Comparison of ENCODE assay signal across 8 cellular contexts in genomic region chr9:112333639-112334318, GRCh38. TPM values are rescaled to one million over a fixed set of nuclear protein-coding genes. Genes with fewer than 3 reads are reported as not detected.
DNase-seq lines count a peak whose midpoint lies in the region; ATAC-seq and TF ChIP-seq lines count a peak whose summit lies in the region.

No MANE protein-coding gene starts in this region.

- H3K4me1 ChIP-seq in mammary epithelial cell (ENCODE audit: insufficient read depth, low read length) = peaks cover 17% of the 10 kb centered on the region
- peaks cover 19 to 53% (median 42%) of the 10 kb centered on the region in 6 donors for H3K4me1 ChIP-seq in spleen

- no peaks in the 10 kb centered on the region for H4K20me1 ChIP-seq in mammary epithelial cell (ENCODE audit: insufficient read depth, low read length)

- CTCF ChIA-PET in mammary epithelial cell (lab: Charles Lee; ENCODE audit: low non-redundant PET) = interaction anchor here (0.6 to 1.0 kb wide), 4 partner anchors 131 to 221 kb away, joined by 3 to 33 read pairs (median 8); no protein-coding TSS in a partner anchor

- H3K79me2 ChIP-seq in mammary epithelial cell (ENCODE audit: insufficient read depth, low read length) = peaks cover 44% of the 10 kb centered on the region

- ATAC-seq in GM18907 (IDR thresholded peaks at IDR 0.05; ENCODE audit: unreplicated experiment) = peak; percentile 80
- peak; percentile 67 for ATAC-seq in HG03139 (IDR thresholded peaks at IDR 0.05; ENCODE audit: unreplicated experiment)

- H2AFZ ChIP-seq in mammary epithelial cell (ENCODE audit: low read depth, low read length) = peak overlapping the region; percentile 92

- H3K36me3 ChIP-seq in mammary epithelial cell (ENCODE audit: insufficient read depth, low read length) (peaks cover 1% of the 10 kb centered on the region), spleen (no peaks in the 10 kb centered on the region)

- H3K9me3 ChIP-seq in mammary epithelial cell (replicated peaks; ENCODE audit: insufficient read depth, low read length) = no peaks in the 10 kb centered on the region
- no peaks in the 10 kb centered on the region for H3K9me3 ChIP-seq in spleen

- DNase-seq in AG09309 (ENCODE audit: low read depth) (peak; percentile 80), NCI-H2227 (lab: John Stamatoyannopoulos, UW; ENCODE audit: unreplicated experiment) (peak; percentile 96), mammary epithelial cell (peak; percentile 94), inferior parietal cortex (ENCODE audit: extremely low spot score) (peak; percentile 91), spleen (peak; percentile 99)

- peak overlapping the region; percentile 93 for H3K27ac ChIP-seq in mammary epithelial cell (ENCODE audit: insufficient read depth, low read depth, low read length)
- H3K27ac ChIP-seq in spleen = peak overlapping the region; percentile 99 to 100 (median 100)

- peak overlapping the region; percentile 92 for H3K9ac ChIP-seq in mammary epithelial cell (ENCODE audit: insufficient read depth, low read length)

- H3K4me2 ChIP-seq in mammary epithelial cell (ENCODE audit: insufficient read depth, low read depth, low read length) = peak overlapping the region; percentile 91

- in situ Hi-C loops in mammary epithelial cell (cut with MboI; ENCODE audit: low sequenced_read_pairs in 2 of 2) = no loop called here

- dilution Hi-C loops in mammary epithelial cell (cut with HindIII; ENCODE audit: low sequenced_read_pairs) = no loop called here

- no peak for TF ChIP-seq POLR2A in spleen (IDR thresholded peaks at IDR 0.05)

- BruUV-seq in mammary epithelial cell (replicated peaks; lab: Mats Ljungman, UMichigan) = TSS peak; percentile 66

- TF ChIP-seq CTCF in AG09309 (IDR thresholded peaks at IDR 0.05; ENCODE audit: control insufficient read depth, insufficient read depth, low read depth, low read length, missing control alignments) (peak; percentile 66), WI38 (IDR thresholded peaks at IDR 0.05; ENCODE audit: low read depth, low read length) (peak; percentile 55), mammary epithelial cell (conservative IDR thresholded peaks at IDR 0.05 in 1 of 2, IDR thresholded peaks at IDR 0.05 in 1 of 2; ENCODE audit: extremely low read depth in 1 of 2, insufficient read depth in 1 of 2, low read depth in 1 of 2, low read length in 2 of 2) (peak in 1 of 2 donors; percentile 58), spleen (IDR thresholded peaks at IDR 0.05 in 8 of 11, conservative IDR thresholded peaks at IDR 0.05 in 3 of 11) (peak; percentile 24 to 82 (median 65))

- H3K4me3 ChIP-seq in AG09309 (ENCODE audit: control insufficient read depth, low read depth, low read length) (peak overlapping the region; percentile 79), WI38 (ENCODE audit: low read depth, low read length) (peak overlapping the region; percentile 88), mammary epithelial cell (replicated peaks in 1 of 3; ENCODE audit: insufficient read depth in 1 of 3, low read depth in 2 of 3, low read length in 3 of 3) (peak overlapping the region; percentile 97 to 99 (median 98)), spleen (peak overlapping the region; percentile 70 to 95 (median 85))

- no peaks in the 10 kb centered on the region for H3K27me3 ChIP-seq in mammary epithelial cell (ENCODE audit: insufficient read depth, low read length)
- H3K27me3 ChIP-seq in spleen (replicated peaks in 1 of 7) = no peaks in the 10 kb centered on the region

- 0% methylated on average over 14 of the region's 72 CpGs for WGBS in mammary epithelial cell (ENCODE audit: low coverage, missing lambda C conversion rate)
- WGBS in spleen, 5 donors = 0 to 1% (median 0%) methylated on average over 28 to 58 of the region's 72 CpGs

- intact Hi-C loops in mammary epithelial cell (cut with micrococcal nuclease) = loop anchor here (1.0 to 5.0 kb wide), 6 partner anchors 21 to 220 kb away; no protein-coding TSS in a partner anchor
- intact Hi-C loops in spleen (cut with DNase I; ENCODE audit: low total_unique reads) = no loop called here

RNA-seq across cellular contexts. Expression of gene PTBP3, which starts 0.4 kb away (rescaled TPM):
- 10 to 100 TPM; 73.2 to 95.9 TPM for total RNA-seq in mammary epithelial cell
- polyA plus RNA-seq in mammary epithelial cell = 71.9 TPM
- 142 TPM for polyA minus RNA-seq in mammary epithelial cell
- 100 to 1,000 TPM in 3 of 7 donors, 10 to 100 TPM in 4; 76.8 to 107 (median 94.0) TPM for total RNA-seq in spleen
- polyA plus RNA-seq in spleen = 10 to 100 TPM; 10.6 to 18.7 (median 13.2) TPM

RNA-seq across cellular contexts. Expression of gene HSDL2, which starts 46.1 kb away (rescaled TPM):
- total RNA-seq in mammary epithelial cell (10 to 100 TPM; 33.5 to 34.2 TPM), spleen (10 to 100 TPM; 24.9 to 42.6 (median 33.7) TPM)
- polyA plus RNA-seq in mammary epithelial cell (28.2 TPM), spleen (10 to 100 TPM; 11.2 to 16.4 (median 14.9) TPM)
- polyA minus RNA-seq in mammary epithelial cell = 20.9 TPM

Comparison
In these comparisons a context has a peak if more than half of its experiments do, and no peak if none do; other contexts are left out.
1. Peak in every context shown above with its lines: DNase-seq, ATAC-seq, H3K4me3 ChIP-seq and H3K27ac ChIP-seq.